In genomic region chr4:41359836-41360213, GRCh38 we compare ENCODE assay signal across 8 cellular contexts.
DNase-seq lines count a peak whose midpoint lies in the region; TF ChIP-seq lines count a peak whose summit lies in the region.

No MANE protein-coding gene starts in this region.

- no peaks in the 10 kb centered on the region for H3K79me2 ChIP-seq in Karpas-422 (ENCODE audit: low read length)

- no peak overlapping the region for H3K9ac ChIP-seq in NT2/D1 (ENCODE audit: insufficient read length, low read depth)
- no peak overlapping the region for H3K9ac ChIP-seq in Karpas-422 (ENCODE audit: low read length)

- H3K9me2 ChIP-seq in Karpas-422 (replicated peaks; ENCODE audit: insufficient read depth, low read length), result no peaks in the 10 kb centered on the region

- no peak for TF ChIP-seq CTCF in BE2C (IDR thresholded peaks at IDR 0.05; ENCODE audit: low read depth, low read length)

- DNase-seq in BE2C (no peak), NT2/D1 (ENCODE audit: low read depth, low spot score) (no peak), HUDEP-2 (lab: John Stamatoyannopoulos, UW; ENCODE audit: unreplicated experiment in 76 of 76) (no peak), Karpas-422 (no peak)
- DNase-seq in activated CD4-positive, alpha-beta T cell treated with anti-CD3 and anti-CD28 coated beads, Interleukin-2, amount 10 ng/mL, durations not matched to agents 7 days and 5 days, result no peak
- no peak for DNase-seq in activated T-helper 2 cell treated with anti-CD3 and anti-CD28 coated beads, Interferon-gamma antibody, Interleukin-2, Interleukin-4, amounts not matched to agents 10 μg/mL and 5 μg/mL and 100 μg/mL, durations not matched to agents 14 hours and 24 hours and 36 hours (ENCODE audit: low spot score)

- H4K20me1 ChIP-seq in Karpas-422 (ENCODE audit: insufficient read depth, low read depth, low read length), result no peaks in the 10 kb centered on the region

- H3K4me2 ChIP-seq in Karpas-422 (ENCODE audit: low read depth, low read length, poor library complexity, severe bottlenecking), result no peak overlapping the region

- H3K4me1 Mint-ChIP-seq in activated CD4-positive, alpha-beta T cell treated with anti-CD3 and anti-CD28 coated beads, Interleukin-2, amount 10 ng/mL, durations not matched to agents 7 days and 5 days, result no peaks in the 10 kb centered on the region
- no peaks in the 10 kb centered on the region for H3K4me1 Mint-ChIP-seq in activated T-helper 2 cell treated with anti-CD3 and anti-CD28 coated beads, Interferon-gamma antibody, Interleukin-2, Interleukin-4, amounts not matched to agents 10 μg/mL and 5 μg/mL and 100 μg/mL, durations not matched to agents 14 hours and 24 hours and 36 hours (ENCODE audit: low read depth)

- peaks cover 7% of the 10 kb centered on the region for H3K36me3 ChIP-seq in BE2C
- H3K36me3 ChIP-seq in NT2/D1 (ENCODE audit: insufficient read depth, insufficient read length, low read length), result no peaks in the 10 kb centered on the region
- H3K36me3 ChIP-seq in esophagus (ENCODE audit: control insufficient read depth in 2 of 2, insufficient read depth in 2 of 2, low read length in 1 of 2), result no peaks in the 10 kb centered on the region
- H3K36me3 ChIP-seq in neuron (ENCODE audit: insufficient read depth, low read length), result no peaks in the 10 kb centered on the region
- no peaks in the 10 kb centered on the region for H3K36me3 ChIP-seq in Karpas-422 (ENCODE audit: insufficient read depth, low read length)

- H3K9me3 ChIP-seq in BE2C, result no peaks in the 10 kb centered on the region
- no peaks in the 10 kb centered on the region for H3K9me3 ChIP-seq in NT2/D1 (ENCODE audit: insufficient read depth, low read length)
- no peaks in the 10 kb centered on the region for H3K9me3 ChIP-seq in esophagus (ENCODE audit: control insufficient read depth in 2 of 2, insufficient read depth in 1 of 2, low read depth in 1 of 2, low read length in 1 of 2)
- no peaks in the 10 kb centered on the region for H3K9me3 ChIP-seq in neuron (ENCODE audit: low read length)
- no peaks in the 10 kb centered on the region; the same call in 1 of the 2 replicates for H3K9me3 ChIP-seq in Karpas-422 (ENCODE audit: low read length)

- no peaks in the 10 kb centered on the region for H3K36me3 Mint-ChIP-seq in activated CD4-positive, alpha-beta T cell treated with anti-CD3 and anti-CD28 coated beads, Interleukin-2, amount 10 ng/mL, durations not matched to agents 7 days and 5 days (ENCODE audit: low read depth)
- H3K36me3 Mint-ChIP-seq in activated T-helper 2 cell treated with anti-CD3 and anti-CD28 coated beads, Interferon-gamma antibody, Interleukin-2, Interleukin-4, amounts not matched to agents 10 μg/mL and 5 μg/mL and 100 μg/mL, durations not matched to agents 14 hours and 24 hours and 36 hours (ENCODE audit: low read depth), result no peaks in the 10 kb centered on the region

- H3K4me3 ChIP-seq in BE2C (ENCODE audit: low read depth, low read length), result peak overlapping the region; percentile 90
- peak overlapping the region; percentile 36 for H3K4me3 ChIP-seq in NT2/D1 (ENCODE audit: insufficient read length, low read depth)
- H3K4me3 ChIP-seq in esophagus (ENCODE audit: low read depth in 1 of 2, low read length in 2 of 2), result peak overlapping the region; percentile 60 to 78
- H3K4me3 ChIP-seq in neuron (ENCODE audit: low read length), result peak overlapping the region; percentile 57
- H3K4me3 ChIP-seq in Karpas-422 (ENCODE audit: low read length), result no peak overlapping the region

- no peaks in the 10 kb centered on the region for H3K9me3 Mint-ChIP-seq in activated CD4-positive, alpha-beta T cell treated with anti-CD3 and anti-CD28 coated beads, Interleukin-2, amount 10 ng/mL, durations not matched to agents 7 days and 5 days
- no peaks in the 10 kb centered on the region for H3K9me3 Mint-ChIP-seq in activated T-helper 2 cell treated with anti-CD3 and anti-CD28 coated beads, Interferon-gamma antibody, Interleukin-2, Interleukin-4, amounts not matched to agents 10 μg/mL and 5 μg/mL and 100 μg/mL, durations not matched to agents 14 hours and 24 hours and 36 hours

- no peaks in the 10 kb centered on the region for H3K27me3 ChIP-seq in BE2C
- H3K27me3 ChIP-seq in NT2/D1 (ENCODE audit: insufficient read depth, insufficient read length), result peaks cover 70% of the 10 kb centered on the region
- no peaks in the 10 kb centered on the region for H3K27me3 ChIP-seq in esophagus (ENCODE audit: control insufficient read depth in 1 of 2, insufficient read depth in 2 of 2, low read length in 2 of 2)
- no peaks in the 10 kb centered on the region for H3K27me3 ChIP-seq in neuron (ENCODE audit: insufficient read depth, low read length)
- no peaks in the 10 kb centered on the region for H3K27me3 ChIP-seq in Karpas-422 (ENCODE audit: low read length)

- H3K27ac ChIP-seq in esophagus (ENCODE audit: low read depth in 2 of 2, low read length in 1 of 2), result no peak overlapping the region
- no peak overlapping the region for H3K27ac ChIP-seq in Karpas-422 (ENCODE audit: low read length)

- POLR2A ChIA-PET in activated CD4-positive, alpha-beta T cell treated with anti-CD3 and anti-CD28 coated beads, Interleukin-2, amount 10 ng/mL, durations not matched to agents 7 days and 5 days (lab: Charles Lee), result no interaction called here

- H3K4me1 ChIP-seq in BE2C (peaks cover 22% of the 10 kb centered on the region), NT2/D1 (ENCODE audit: insufficient read depth, insufficient read length) (no peaks in the 10 kb centered on the region), esophagus (ENCODE audit: control insufficient read depth in 2 of 2, insufficient read depth in 2 of 2, low read length in 1 of 2) (peaks cover 2 to 3% of the 10 kb centered on the region in 2 donors), neuron (ENCODE audit: insufficient read depth, low read length) (peaks cover 33% of the 10 kb centered on the region), Karpas-422 (ENCODE audit: low read length) (no peaks in the 10 kb centered on the region)

- intact Hi-C loops in activated T-helper 2 cell treated with anti-CD3 and anti-CD28 coated beads, Interferon-gamma antibody, Interleukin-2, Interleukin-4, amounts not matched to agents 10 μg/mL and 5 μg/mL and 100 μg/mL, durations not matched to agents 14 hours and 24 hours and 36 hours (cut with micrococcal nuclease), result no loop called here

- 49 to 55% methylated on average over 11 of the region's 11 CpGs for WGBS in esophagus, 2 donors

- H3K27ac Mint-ChIP-seq in activated CD4-positive, alpha-beta T cell treated with anti-CD3 and anti-CD28 coated beads, Interleukin-2, amount 10 ng/mL, durations not matched to agents 7 days and 5 days, result no peak overlapping the region
- H3K27ac Mint-ChIP-seq in activated T-helper 2 cell treated with anti-CD3 and anti-CD28 coated beads, Interferon-gamma antibody, Interleukin-2, Interleukin-4, amounts not matched to agents 10 μg/mL and 5 μg/mL and 100 μg/mL, durations not matched to agents 14 hours and 24 hours and 36 hours, result no peak overlapping the region

- H2AFZ ChIP-seq in neuron (ENCODE audit: low read depth, low read length), result peak overlapping the region; percentile 95
- no peak overlapping the region for H2AFZ ChIP-seq in Karpas-422 (ENCODE audit: low read length)

- CTCF ChIA-PET in activated CD4-positive, alpha-beta T cell treated with anti-CD3 and anti-CD28 coated beads, Interleukin-2, amount 10 ng/mL, durations not matched to agents 7 days and 5 days (lab: Charles Lee), result no interaction called here

- H3K27me3 Mint-ChIP-seq in activated CD4-positive, alpha-beta T cell treated with anti-CD3 and anti-CD28 coated beads, Interleukin-2, amount 10 ng/mL, durations not matched to agents 7 days and 5 days, result peaks cover 44% of the 10 kb centered on the region
- peaks cover 47% of the 10 kb centered on the region for H3K27me3 Mint-ChIP-seq in activated T-helper 2 cell treated with anti-CD3 and anti-CD28 coated beads, Interferon-gamma antibody, Interleukin-2, Interleukin-4, amounts not matched to agents 10 μg/mL and 5 μg/mL and 100 μg/mL, durations not matched to agents 14 hours and 24 hours and 36 hours (ENCODE audit: low read depth)

- no peak overlapping the region for H3K4me3 Mint-ChIP-seq in activated CD4-positive, alpha-beta T cell treated with anti-CD3 and anti-CD28 coated beads, Interleukin-2, amount 10 ng/mL, durations not matched to agents 7 days and 5 days
- no peak overlapping the region for H3K4me3 Mint-ChIP-seq in activated T-helper 2 cell treated with anti-CD3 and anti-CD28 coated beads, Interferon-gamma antibody, Interleukin-2, Interleukin-4, amounts not matched to agents 10 μg/mL and 5 μg/mL and 100 μg/mL, durations not matched to agents 14 hours and 24 hours and 36 hours (ENCODE audit: low read depth)
